Comparison of ENCODE assay signal across 1 cellular context in genomic region chr1:58249729-58250586, GRCh38.
TF ChIP-seq lines count a peak whose summit lies in the region.

No MANE protein-coding gene starts in this region.

TF ChIP-seq in HEK293, 187 proteins besides CTCF, POLR2A, EP300 and RAD21 (continued from another document and continues in another):
- TF ChIP-seq, protein P1, sequence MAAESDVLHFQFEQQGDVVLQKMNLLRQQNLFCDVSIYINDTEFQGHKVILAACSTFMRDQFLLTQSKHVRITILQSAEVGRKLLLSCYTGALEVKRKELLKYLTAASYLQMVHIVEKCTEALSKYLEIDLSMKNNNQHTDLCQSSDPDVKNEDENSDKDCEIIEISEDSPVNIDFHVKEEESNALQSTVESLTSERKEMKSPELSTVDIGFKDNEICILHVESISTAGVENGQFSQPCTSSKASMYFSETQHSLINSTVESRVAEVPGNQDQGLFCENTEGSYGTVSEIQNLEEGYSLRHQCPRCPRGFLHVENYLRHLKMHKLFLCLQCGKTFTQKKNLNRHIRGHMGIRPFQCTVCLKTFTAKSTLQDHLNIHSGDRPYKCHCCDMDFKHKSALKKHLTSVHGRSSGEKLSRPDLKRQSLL (tag by site-specific recombination; IDR thresholded peaks at IDR 0.05) = 0 out of 2 replicates have a peak, but pooled peaks have one; percentile 49
- TF ChIP-seq ZNF335 (tag by site-specific recombination; conservative IDR thresholded peaks at IDR 0.05) (peak; percentile 90), ZNF311 (tag by site-specific recombination; IDR thresholded peaks at IDR 0.05; ENCODE audit: borderline replicate concordance) (no peak), ZNF416 (tag by site-specific recombination; IDR thresholded peaks at IDR 0.05) (no peak), ZNF302 (tag by site-specific recombination; IDR thresholded peaks at IDR 0.05; ENCODE audit: low read depth) (no peak), ZNF121 (tag by site-specific recombination; IDR thresholded peaks at IDR 0.05) (no peak), ZBTB44 (tag by site-specific recombination; IDR thresholded peaks at IDR 0.05) (peak; percentile 76), EGR2 (tag by site-specific recombination; IDR thresholded peaks at IDR 0.05; ENCODE audit: low read depth) (no peak), AEBP2 (tag by site-specific recombination; IDR thresholded peaks at IDR 0.05; ENCODE audit: borderline replicate concordance) (no peak), ZNF114 (tag by site-specific recombination; IDR thresholded peaks at IDR 0.05) (no peak), ZNF544 (tag by site-specific recombination; IDR thresholded peaks at IDR 0.05) (no peak), ZNF571 (tag by site-specific recombination; IDR thresholded peaks at IDR 0.05) (no peak), ZNF558 (tag by site-specific recombination; IDR thresholded peaks at IDR 0.05) (no peak), SCRT2 (tag by site-specific recombination; IDR thresholded peaks at IDR 0.05) (no peak), ZNF449 (tag by site-specific recombination; IDR thresholded peaks at IDR 0.05) (no peak), ZNF398 (tag by site-specific recombination; IDR thresholded peaks at IDR 0.05) (peak; percentile 65), GLI2 (tag by site-specific recombination; IDR thresholded peaks at IDR 0.05; ENCODE audit: borderline replicate concordance, low read depth) (no peak), ZNF366 (tag by site-specific recombination; conservative IDR thresholded peaks at IDR 0.05) (no peak), ZNF184 (tag by site-specific recombination; IDR thresholded peaks at IDR 0.05) (no peak), ZNF548 (tag by site-specific recombination; IDR thresholded peaks at IDR 0.05) (no peak), ZNF19 (tag by site-specific recombination; IDR thresholded peaks at IDR 0.05; ENCODE audit: low read depth) (no peak), ZNF404 (tag by site-specific recombination; IDR thresholded peaks at IDR 0.05) (no peak), ZNF623 (tag by site-specific recombination; IDR thresholded peaks at IDR 0.05) (no peak), ZNF221 (tag by site-specific recombination; IDR thresholded peaks at IDR 0.05; ENCODE audit: borderline replicate concordance) (no peak), KLF8 (tag by site-specific recombination; IDR thresholded peaks at IDR 0.05) (no peak), ZNF777 (tag by site-specific recombination; IDR thresholded peaks at IDR 0.05; ENCODE audit: borderline replicate concordance) (peak; percentile 67; the same call in 1 of the 2 replicates), REPIN1 (tag by site-specific recombination; IDR thresholded peaks at IDR 0.05; ENCODE audit: low read depth) (no peak), ZNF324 (tag by site-specific recombination; IDR thresholded peaks at IDR 0.05) (no peak), ZBTB26 (tag by site-specific recombination; optimal IDR thresholded peaks at IDR 0.05) (peak; percentile 89), ZNF639 (tag by site-specific recombination; IDR thresholded peaks at IDR 0.05) (no peak), ZNF501 (tag by site-specific recombination; IDR thresholded peaks at IDR 0.05) (no peak), SP7 (tag by site-specific recombination; IDR thresholded peaks at IDR 0.05) (no peak), KLF10 (tag by site-specific recombination; IDR thresholded peaks at IDR 0.05) (no peak)
- TF ChIP-seq, protein P2, sequence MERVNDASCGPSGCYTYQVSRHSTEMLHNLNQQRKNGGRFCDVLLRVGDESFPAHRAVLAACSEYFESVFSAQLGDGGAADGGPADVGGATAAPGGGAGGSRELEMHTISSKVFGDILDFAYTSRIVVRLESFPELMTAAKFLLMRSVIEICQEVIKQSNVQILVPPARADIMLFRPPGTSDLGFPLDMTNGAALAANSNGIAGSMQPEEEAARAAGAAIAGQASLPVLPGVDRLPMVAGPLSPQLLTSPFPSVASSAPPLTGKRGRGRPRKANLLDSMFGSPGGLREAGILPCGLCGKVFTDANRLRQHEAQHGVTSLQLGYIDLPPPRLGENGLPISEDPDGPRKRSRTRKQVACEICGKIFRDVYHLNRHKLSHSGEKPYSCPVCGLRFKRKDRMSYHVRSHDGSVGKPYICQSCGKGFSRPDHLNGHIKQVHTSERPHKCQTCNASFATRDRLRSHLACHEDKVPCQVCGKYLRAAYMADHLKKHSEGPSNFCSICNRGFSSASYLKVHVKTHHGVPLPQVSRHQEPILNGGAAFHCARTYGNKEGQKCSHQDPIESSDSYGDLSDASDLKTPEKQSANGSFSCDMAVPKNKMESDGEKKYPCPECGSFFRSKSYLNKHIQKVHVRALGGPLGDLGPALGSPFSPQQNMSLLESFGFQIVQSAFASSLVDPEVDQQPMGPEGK (tag by site-specific recombination; IDR thresholded peaks at IDR 0.05) = no peak
- TF ChIP-seq, protein P3, sequence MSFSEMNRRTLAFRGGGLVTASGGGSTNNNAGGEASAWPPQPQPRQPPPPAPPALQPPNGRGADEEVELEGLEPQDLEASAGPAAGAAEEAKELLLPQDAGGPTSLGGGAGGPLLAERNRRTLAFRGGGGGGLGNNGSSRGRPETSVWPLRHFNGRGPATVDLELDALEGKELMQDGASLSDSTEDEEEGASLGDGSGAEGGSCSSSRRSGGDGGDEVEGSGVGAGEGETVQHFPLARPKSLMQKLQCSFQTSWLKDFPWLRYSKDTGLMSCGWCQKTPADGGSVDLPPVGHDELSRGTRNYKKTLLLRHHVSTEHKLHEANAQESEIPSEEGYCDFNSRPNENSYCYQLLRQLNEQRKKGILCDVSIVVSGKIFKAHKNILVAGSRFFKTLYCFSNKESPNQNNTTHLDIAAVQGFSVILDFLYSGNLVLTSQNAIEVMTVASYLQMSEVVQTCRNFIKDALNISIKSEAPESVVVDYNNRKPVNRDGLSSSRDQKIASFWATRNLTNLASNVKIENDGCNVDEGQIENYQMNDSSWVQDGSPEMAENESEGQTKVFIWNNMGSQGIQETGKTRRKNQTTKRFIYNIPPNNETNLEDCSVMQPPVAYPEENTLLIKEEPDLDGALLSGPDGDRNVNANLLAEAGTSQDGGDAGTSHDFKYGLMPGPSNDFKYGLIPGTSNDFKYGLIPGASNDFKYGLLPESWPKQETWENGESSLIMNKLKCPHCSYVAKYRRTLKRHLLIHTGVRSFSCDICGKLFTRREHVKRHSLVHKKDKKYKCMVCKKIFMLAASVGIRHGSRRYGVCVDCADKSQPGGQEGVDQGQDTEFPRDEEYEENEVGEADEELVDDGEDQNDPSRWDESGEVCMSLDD (tag by site-specific recombination; IDR thresholded peaks at IDR 0.05) = no peak
- TF ChIP-seq, protein P4, sequence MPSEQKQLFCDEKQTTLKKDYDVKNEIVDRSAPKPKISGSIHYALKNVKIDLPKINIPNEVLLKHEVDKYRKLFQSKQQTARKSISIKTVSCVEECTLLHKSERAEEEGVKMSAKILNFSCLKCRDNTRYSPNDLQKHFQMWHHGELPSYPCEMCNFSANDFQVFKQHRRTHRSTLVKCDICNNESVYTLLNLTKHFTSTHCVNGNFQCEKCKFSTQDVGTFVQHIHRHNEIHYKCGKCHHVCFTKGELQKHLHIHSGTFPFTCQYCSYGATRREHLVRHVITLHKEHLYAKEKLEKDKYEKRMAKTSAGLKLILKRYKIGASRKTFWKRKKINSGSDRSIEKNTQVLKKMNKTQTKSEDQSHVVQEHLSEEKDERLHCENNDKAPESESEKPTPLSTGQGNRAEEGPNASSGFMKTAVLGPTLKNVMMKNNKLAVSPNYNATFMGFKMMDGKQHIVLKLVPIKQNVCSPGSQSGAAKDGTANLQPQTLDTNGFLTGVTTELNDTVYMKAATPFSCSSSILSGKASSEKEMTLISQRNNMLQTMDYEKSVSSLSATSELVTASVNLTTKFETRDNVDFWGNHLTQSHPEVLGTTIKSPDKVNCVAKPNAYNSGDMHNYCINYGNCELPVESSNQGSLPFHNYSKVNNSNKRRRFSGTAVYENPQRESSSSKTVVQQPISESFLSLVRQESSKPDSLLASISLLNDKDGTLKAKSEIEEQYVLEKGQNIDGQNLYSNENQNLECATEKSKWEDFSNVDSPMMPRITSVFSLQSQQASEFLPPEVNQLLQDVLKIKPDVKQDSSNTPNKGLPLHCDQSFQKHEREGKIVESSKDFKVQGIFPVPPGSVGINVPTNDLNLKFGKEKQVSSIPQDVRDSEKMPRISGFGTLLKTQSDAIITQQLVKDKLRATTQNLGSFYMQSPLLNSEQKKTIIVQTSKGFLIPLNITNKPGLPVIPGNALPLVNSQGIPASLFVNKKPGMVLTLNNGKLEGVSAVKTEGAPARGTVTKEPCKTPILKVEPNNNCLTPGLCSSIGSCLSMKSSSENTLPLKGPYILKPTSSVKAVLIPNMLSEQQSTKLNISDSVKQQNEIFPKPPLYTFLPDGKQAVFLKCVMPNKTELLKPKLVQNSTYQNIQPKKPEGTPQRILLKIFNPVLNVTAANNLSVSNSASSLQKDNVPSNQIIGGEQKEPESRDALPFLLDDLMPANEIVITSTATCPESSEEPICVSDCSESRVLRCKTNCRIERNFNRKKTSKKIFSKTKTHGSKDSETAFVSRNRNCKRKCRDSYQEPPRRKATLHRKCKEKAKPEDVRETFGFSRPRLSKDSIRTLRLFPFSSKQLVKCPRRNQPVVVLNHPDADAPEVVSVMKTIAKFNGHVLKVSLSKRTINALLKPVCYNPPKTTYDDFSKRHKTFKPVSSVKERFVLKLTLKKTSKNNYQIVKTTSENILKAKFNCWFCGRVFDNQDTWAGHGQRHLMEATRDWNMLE (tag by site-specific recombination; conservative IDR thresholded peaks at IDR 0.05; ENCODE audit: low read depth) = no peak
- TF ChIP-seq, protein P5, sequence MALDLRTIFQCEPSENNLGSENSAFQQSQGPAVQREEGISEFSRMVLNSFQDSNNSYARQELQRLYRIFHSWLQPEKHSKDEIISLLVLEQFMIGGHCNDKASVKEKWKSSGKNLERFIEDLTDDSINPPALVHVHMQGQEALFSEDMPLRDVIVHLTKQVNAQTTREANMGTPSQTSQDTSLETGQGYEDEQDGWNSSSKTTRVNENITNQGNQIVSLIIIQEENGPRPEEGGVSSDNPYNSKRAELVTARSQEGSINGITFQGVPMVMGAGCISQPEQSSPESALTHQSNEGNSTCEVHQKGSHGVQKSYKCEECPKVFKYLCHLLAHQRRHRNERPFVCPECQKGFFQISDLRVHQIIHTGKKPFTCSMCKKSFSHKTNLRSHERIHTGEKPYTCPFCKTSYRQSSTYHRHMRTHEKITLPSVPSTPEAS (tag by site-specific recombination; IDR thresholded peaks at IDR 0.05) = 0 out of 2 replicates have a peak, but pooled peaks have one; percentile 18
